8 cellular contexts compared by ENCODE assay signal in genomic region chr2:164479460-164479859, GRCh38.
DNase-seq lines count a peak whose midpoint lies in the region; ATAC-seq and TF ChIP-seq lines count a peak whose summit lies in the region.

No MANE protein-coding gene starts in this region.

- H3K9ac ChIP-seq in GM23248 = no peak overlapping the region

- no peak overlapping the region for H3K27ac ChIP-seq in GM23248
- H3K27ac ChIP-seq in CD8-positive, alpha-beta memory T cell (ENCODE audit: low read depth, low read length) = no peak overlapping the region

- 30 to 40% methylated on average over 2 of the region's 2 CpGs for WGBS in GM23248 (ENCODE audit: low coverage in 1 of 2, low lambda C conversion rate in 2 of 2, missing lambda C conversion rate in 2 of 2), 2 experiments

- H3K36me3 ChIP-seq in GM23248 (ENCODE audit: low read depth) = no peaks in the 10 kb centered on the region
- no peaks in the 10 kb centered on the region for H3K36me3 ChIP-seq in CD8-positive, alpha-beta memory T cell (ENCODE audit: insufficient read depth, low read length)

- no peaks in the 10 kb centered on the region for H4K20me1 ChIP-seq in GM23248 (ENCODE audit: insufficient read depth)

- CTCF ChIA-PET in CD8-positive, alpha-beta memory T cell (lab: Charles Lee) = no interaction called here

- no peaks in the 10 kb centered on the region for H3K27me3 ChIP-seq in GM23248 (replicated peaks; ENCODE audit: insufficient read depth)
- H3K27me3 ChIP-seq in CD8-positive, alpha-beta memory T cell (ENCODE audit: insufficient read depth, low read length, poor library complexity, severe bottlenecking) = no peaks in the 10 kb centered on the region

- H3K36me3 Mint-ChIP-seq in CD8-positive, alpha-beta memory T cell = no peaks in the 10 kb centered on the region

- POLR2A ChIA-PET in CD8-positive, alpha-beta memory T cell (lab: Charles Lee) = no interaction called here

- H2AFZ ChIP-seq in GM23248 = no peak overlapping the region

- peak; percentile 44 for TF ChIP-seq CTCF in epithelial cell of esophagus (IDR thresholded peaks at IDR 0.05; ENCODE audit: insufficient read depth, low read depth, low read length, missing control alignments)

- H3K9me2 ChIP-seq in GM23248 (ENCODE audit: insufficient read depth) = no peaks in the 10 kb centered on the region

- ATAC-seq in GM21717 (IDR thresholded peaks at IDR 0.05; ENCODE audit: unreplicated experiment) = no peak
- ATAC-seq in HG03521 (IDR thresholded peaks at IDR 0.05; ENCODE audit: unreplicated experiment) = no peak

- H3K27me3 Mint-ChIP-seq in CD8-positive, alpha-beta memory T cell = no peaks in the 10 kb centered on the region

- no peaks in the 10 kb centered on the region for H3K79me2 ChIP-seq in GM23248 (ENCODE audit: insufficient read depth)

- in situ Hi-C loops in GM23248 (cut with MboI) = loop anchor here (25.0 kb wide), 1 partner anchor 1292 kb away; no protein-coding TSS in a partner anchor

- no peak overlapping the region for H3K4me3 Mint-ChIP-seq in CD8-positive, alpha-beta memory T cell

- DNase-seq in GM23248 (peak; percentile 48), NCI-H526 treated with DMSO at 0.1 percent for 48 hours (lab: John Stamatoyannopoulos, UW) (peak; percentile 35), epithelial cell of esophagus (ENCODE audit: low read depth) (peak; percentile 39), pons (ENCODE audit: low spot score) (peak; percentile 66), activated gamma-delta T cell (lab: John Stamatoyannopoulos, UW) (no peak)
- no peak for DNase-seq in CD8-positive, alpha-beta memory T cell

- H3K9me3 ChIP-seq in GM23248 (ENCODE audit: low read depth) = no peaks in the 10 kb centered on the region
- H3K9me3 ChIP-seq in CD8-positive, alpha-beta memory T cell (ENCODE audit: low read length) = no peaks in the 10 kb centered on the region

- no peaks in the 10 kb centered on the region for H3K4me1 ChIP-seq in GM23248 (ENCODE audit: insufficient read depth)
- H3K4me1 ChIP-seq in CD8-positive, alpha-beta memory T cell (ENCODE audit: insufficient read depth, low read length) = no peaks in the 10 kb centered on the region

- H3K4me1 Mint-ChIP-seq in CD8-positive, alpha-beta memory T cell = no peaks in the 10 kb centered on the region

- H3K9me3 Mint-ChIP-seq in CD8-positive, alpha-beta memory T cell = peaks cover 0 to 6% (median 2%) of the 10 kb centered on the region in 5 donors

- no peak overlapping the region for H3K27ac Mint-ChIP-seq in CD8-positive, alpha-beta memory T cell

- no peak overlapping the region for H3K4me3 ChIP-seq in GM23248
- H3K4me3 ChIP-seq in epithelial cell of esophagus (ENCODE audit: low read length) = no peak overlapping the region
- no peak overlapping the region for H3K4me3 ChIP-seq in CD8-positive, alpha-beta memory T cell (ENCODE audit: low read length)

- H3F3A ChIP-seq in GM23248 (ENCODE audit: insufficient read depth) = no peaks in the 10 kb centered on the region

- no peak overlapping the region for H3K4me2 ChIP-seq in GM23248 (ENCODE audit: unreplicated experiment)

Comparison
In these comparisons a context has a peak if more than half of its experiments do, and no peak if none do; other contexts are left out.
1. DNase-seq: peak in GM23248 (single experiment), NCI-H526 treated with DMSO at 0.1 percent for 48 hours (single experiment), epithelial cell of esophagus (single experiment) and pons (single experiment); none in activated gamma-delta T cell (single experiment) and CD8-positive, alpha-beta memory T cell (0 of 5).